In the genomic region with DNA sequence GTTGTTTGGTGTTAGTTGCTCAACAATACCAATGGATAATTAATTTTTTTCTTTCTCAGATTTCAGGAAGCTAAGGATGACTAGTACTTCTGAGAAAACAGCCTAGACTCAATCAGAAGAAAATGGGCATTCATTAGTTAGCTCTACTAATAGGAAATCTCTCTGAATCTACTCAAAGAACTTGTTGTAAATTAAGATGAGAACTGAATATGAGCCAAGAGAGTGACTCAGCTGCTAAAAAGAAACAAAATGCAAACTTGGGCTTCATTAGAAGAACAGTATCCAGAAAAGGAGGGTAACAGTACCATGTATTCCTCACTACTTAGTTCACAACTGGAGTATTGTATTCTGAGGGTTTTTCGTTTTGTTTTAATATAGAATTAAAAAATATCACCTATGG, we compare ENCODE assay signal across 12 cellular contexts. TPM values are rescaled to one million over a fixed set of nuclear protein-coding genes. Genes with fewer than 3 reads are reported as not detected.
DNase-seq lines count a peak whose midpoint lies in the region; ATAC-seq and TF ChIP-seq lines count a peak whose summit lies in the region.
"Had no signal": no experiment of that assay in that cellular context is flagged by ENCODE, and none has a peak within 500 bp of the region (broad histone marks: within the 10 kb centered on the region; RNA-seq: fewer than 3 reads in every experiment).

No MANE protein-coding gene starts in this region.

- H3K27me3 ChIP-seq in left ventricle myocardium inferior (ENCODE audit: low read depth) (no peaks in the 10 kb centered on the region), gastroesophageal sphincter (no peaks in the 10 kb centered on the region)

- H3K4me3 ChIP-seq in left ventricle myocardium inferior, result no peak overlapping the region
- H3K4me3 ChIP-seq in gastroesophageal sphincter, result no peak overlapping the region

- DNase-seq in left ventricle myocardium inferior (no peak), cardiac septum (ENCODE audit: low spot score) (no peak), astrocyte of the hippocampus (ENCODE audit: low read depth, low spot score) (peak; percentile 66), GM03348 (ENCODE audit: low spot score) (no peak), GM10266 (ENCODE audit: extremely low spot score) (no peak)
- no peak for DNase-seq in stimulated activated CD4-positive, alpha-beta T cell treated with anti-CD3 and anti-CD28 coated beads, Interleukin-4, amount 100 ng/mL, for 1 hour
- DNase-seq: activated CD8-positive, alpha-beta memory T cell treated with anti-CD3 and anti-CD28 coated beads for 24 hours; aorta; NCI-H2171; nephron progenitor cell had no signal

- no peak for TF ChIP-seq POLR2A in gastroesophageal sphincter (IDR thresholded peaks at IDR 0.05)

- intact Hi-C loops in left ventricle myocardium inferior (cut with micrococcal nuclease), result no loop called here
- intact Hi-C loops in cardiac septum (cut with DNase I), result no loop called here

- peak overlapping the region; percentile 80 for H3K27ac ChIP-seq in left ventricle myocardium inferior (replicated peaks)
- H3K27ac ChIP-seq in gastroesophageal sphincter, result peak overlapping the region; percentile 43 to 56 (median 54)

- no peak for TF ChIP-seq EP300 in gastroesophageal sphincter (IDR thresholded peaks at IDR 0.05)

- no peaks in the 10 kb centered on the region for H3K36me3 ChIP-seq in left ventricle myocardium inferior
- no peaks in the 10 kb centered on the region for H3K36me3 ChIP-seq in gastroesophageal sphincter

- WGBS in gastroesophageal sphincter (ENCODE audit: low coverage in 1 of 2), 2 donors, result 0 to 22% methylated on average over 1 of the region's 1 CpG

- no peak for TF ChIP-seq CTCF in left ventricle myocardium inferior (IDR thresholded peaks at IDR 0.05; ENCODE audit: borderline replicate concordance)
- TF ChIP-seq CTCF in gastroesophageal sphincter (IDR thresholded peaks at IDR 0.05), result no peak
- TF ChIP-seq CTCF in GM10266 (IDR thresholded peaks at IDR 0.05; ENCODE audit: control insufficient read depth, insufficient read depth, low read depth, missing control alignments), result no peak

- H3K9me3 ChIP-seq in left ventricle myocardium inferior (replicated peaks), result no peaks in the 10 kb centered on the region
- no peaks in the 10 kb centered on the region for H3K9me3 ChIP-seq in gastroesophageal sphincter

- H3K4me1 ChIP-seq in left ventricle myocardium inferior, result peaks cover 95% of the 10 kb centered on the region
- peaks cover 33 to 83% (median 35%) of the 10 kb centered on the region in 3 donors for H3K4me1 ChIP-seq in gastroesophageal sphincter

- ATAC-seq in gastroesophageal sphincter (no peak), HG02623 (IDR thresholded peaks at IDR 0.05; ENCODE audit: unreplicated experiment) (no peak)

RNA-seq across cellular contexts. Expression of a gene that starts 12.5 kb away (rescaled TPM):
- 40.7 TPM for total RNA-seq in left ventricle myocardium inferior
- 46.2 TPM for total RNA-seq in cardiac septum
- total RNA-seq in gastroesophageal sphincter, result 10 to 100 TPM; 36.3 to 57.1 (median 41.4) TPM

RNA-seq across cellular contexts. Expression of a gene that starts 58.0 kb away (rescaled TPM):
- total RNA-seq in left ventricle myocardium inferior (10.2 TPM), cardiac septum (7.6 TPM), gastroesophageal sphincter (1 to 10 TPM; 2.9 to 7.0 (median 4.0) TPM)
